Comparison of ENCODE assay signal across 2 cellular contexts in the genomic region with DNA sequence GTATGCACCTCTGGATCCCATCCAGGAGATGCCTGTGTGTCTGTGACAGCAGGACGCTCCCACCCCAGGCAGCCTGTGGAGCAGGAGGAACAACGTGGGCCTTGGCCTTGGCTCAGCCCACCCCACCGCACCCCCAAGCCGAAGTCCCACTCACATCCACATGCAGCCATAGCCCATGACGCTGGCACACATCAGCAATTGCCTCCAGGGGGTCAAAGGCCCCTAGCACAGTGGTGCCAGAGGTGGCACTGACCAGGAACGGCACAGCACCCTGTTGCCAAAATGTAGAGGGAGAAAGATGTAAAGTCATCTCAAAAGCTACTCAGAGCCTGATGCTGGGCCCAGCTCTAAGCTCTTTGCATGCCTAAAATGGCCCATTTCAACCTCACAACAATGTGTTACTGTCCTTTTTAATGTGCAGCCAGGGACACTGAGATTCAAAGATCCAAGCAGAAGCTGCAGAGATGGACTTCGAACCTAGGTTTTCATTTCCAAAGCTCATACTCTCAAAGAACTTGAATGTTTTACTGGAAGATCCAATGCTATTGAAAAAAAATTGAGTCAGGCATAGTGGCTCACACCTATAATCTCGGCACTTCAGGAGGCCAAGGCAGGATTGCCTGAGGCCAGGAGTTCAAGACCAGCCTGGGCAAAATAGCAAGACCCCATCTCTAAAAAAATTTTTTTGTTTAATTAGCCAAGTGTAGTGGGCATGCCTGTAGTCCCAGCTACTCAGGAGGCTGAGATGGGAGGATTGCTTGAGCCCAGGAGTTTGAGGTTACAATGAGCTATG.
TF ChIP-seq lines count a peak whose summit lies in the region.

No MANE protein-coding gene starts in this region.

TF ChIP-seq in IMR-90, 13 proteins besides CTCF, POLR2A, EP300 and RAD21:
- no peak for TF ChIP-seq RFX5 (IDR thresholded peaks at IDR 0.05; ENCODE audit: low read depth, low read length)
- TF ChIP-seq RCOR1 (IDR thresholded peaks at IDR 0.05; ENCODE audit: insufficient replicate concordance, low read length): no peak
- TF ChIP-seq BHLHE40 (IDR thresholded peaks at IDR 0.05; ENCODE audit: low read depth, low read length): no peak
- TF ChIP-seq MXI1 (IDR thresholded peaks at IDR 0.05; ENCODE audit: borderline replicate concordance, low read depth, low read length): no peak
- TF ChIP-seq, protein P1, sequence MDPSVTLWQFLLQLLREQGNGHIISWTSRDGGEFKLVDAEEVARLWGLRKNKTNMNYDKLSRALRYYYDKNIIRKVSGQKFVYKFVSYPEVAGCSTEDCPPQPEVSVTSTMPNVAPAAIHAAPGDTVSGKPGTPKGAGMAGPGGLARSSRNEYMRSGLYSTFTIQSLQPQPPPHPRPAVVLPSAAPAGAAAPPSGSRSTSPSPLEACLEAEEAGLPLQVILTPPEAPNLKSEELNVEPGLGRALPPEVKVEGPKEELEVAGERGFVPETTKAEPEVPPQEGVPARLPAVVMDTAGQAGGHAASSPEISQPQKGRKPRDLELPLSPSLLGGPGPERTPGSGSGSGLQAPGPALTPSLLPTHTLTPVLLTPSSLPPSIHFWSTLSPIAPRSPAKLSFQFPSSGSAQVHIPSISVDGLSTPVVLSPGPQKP (IDR thresholded peaks at IDR 0.05; ENCODE audit: borderline replicate concordance, low read depth, low read length): no peak
- TF ChIP-seq MAFK (IDR thresholded peaks at IDR 0.05; ENCODE audit: low read depth, low read length): no peak
- no peak for TF ChIP-seq CEBPB (IDR thresholded peaks at IDR 0.05; ENCODE audit: low read depth, low read length)
- TF ChIP-seq CHD1 (IDR thresholded peaks at IDR 0.05; ENCODE audit: low read depth, low read length): no peak
- TF ChIP-seq SMC3 (IDR thresholded peaks at IDR 0.05; ENCODE audit: low read depth, low read length): no peak
- TF ChIP-seq, protein P2, sequence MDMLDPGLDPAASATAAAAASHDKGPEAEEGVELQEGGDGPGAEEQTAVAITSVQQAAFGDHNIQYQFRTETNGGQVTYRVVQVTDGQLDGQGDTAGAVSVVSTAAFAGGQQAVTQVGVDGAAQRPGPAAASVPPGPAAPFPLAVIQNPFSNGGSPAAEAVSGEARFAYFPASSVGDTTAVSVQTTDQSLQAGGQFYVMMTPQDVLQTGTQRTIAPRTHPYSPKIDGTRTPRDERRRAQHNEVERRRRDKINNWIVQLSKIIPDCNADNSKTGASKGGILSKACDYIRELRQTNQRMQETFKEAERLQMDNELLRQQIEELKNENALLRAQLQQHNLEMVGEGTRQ (IDR thresholded peaks at IDR 0.05; ENCODE audit: low read depth, low read length): no peak
- TF ChIP-seq NFE2L2 (IDR thresholded peaks at IDR 0.05; ENCODE audit: low read depth, low read length): no peak
- no peak for TF ChIP-seq MAZ (IDR thresholded peaks at IDR 0.05; ENCODE audit: borderline replicate concordance, low read depth, low read length)

TF ChIP-seq in HepG2, 621 proteins besides CTCF, POLR2A, EP300 and RAD21 (continues in another document):
- TF ChIP-seq ATF7 (IDR thresholded peaks at IDR 0.05) (no peak), ATF7 (CRISPR knock-in tag; IDR thresholded peaks at IDR 0.05) (no peak), BHLHE40 (IDR thresholded peaks at IDR 0.05; ENCODE audit: low read length) (no peak), ZNF644 (CRISPR knock-in tag; IDR thresholded peaks at IDR 0.05; ENCODE audit: low read depth) (0 out of 2 replicates have a peak, but pooled peaks have one; percentile 9), RCOR2 (CRISPR knock-in tag; IDR thresholded peaks at IDR 0.05) (peak; percentile 65; the same call in 1 of the 2 replicates), ZNF468 (CRISPR knock-in tag; IDR thresholded peaks at IDR 0.05) (0 out of 2 replicates have a peak, but pooled peaks have one; percentile 18), U2AF2 (IDR thresholded peaks at IDR 0.05; ENCODE audit: low read depth, low read length) (no peak), KMT2B (CRISPR knock-in tag; IDR thresholded peaks at IDR 0.05) (no peak), TAF1 (CRISPR knock-in tag; IDR thresholded peaks at IDR 0.05) (0 out of 2 replicates have a peak, but pooled peaks have one; percentile 14), ARID2 (CRISPR knock-in tag; IDR thresholded peaks at IDR 0.05; ENCODE audit: borderline replicate concordance) (no peak), LCORL (IDR thresholded peaks at IDR 0.05) (no peak), LCORL (CRISPR knock-in tag; IDR thresholded peaks at IDR 0.05) (0 out of 2 replicates have a peak, but pooled peaks have one; percentile 34), MYC (CRISPR knock-in tag; IDR thresholded peaks at IDR 0.05; ENCODE audit: borderline replicate concordance) (no peak), SALL1 (CRISPR knock-in tag; IDR thresholded peaks at IDR 0.05) (peak; percentile 25; the same call in 1 of the 2 replicates), MLLT10 (CRISPR knock-in tag; IDR thresholded peaks at IDR 0.05) (no peak), PHF21A (CRISPR knock-in tag; IDR thresholded peaks at IDR 0.05) (0 out of 2 replicates have a peak, but pooled peaks have one; percentile 9), ARHGAP35 (CRISPR knock-in tag; IDR thresholded peaks at IDR 0.05; ENCODE audit: borderline replicate concordance) (no peak), KDM1A (CRISPR knock-in tag; IDR thresholded peaks at IDR 0.05) (peak; percentile 36; the same call in 1 of the 2 replicates), ASH2L (IDR thresholded peaks at IDR 0.05; ENCODE audit: insufficient read length, low read depth, low read length) (no peak), NCOA1 (CRISPR knock-in tag; IDR thresholded peaks at IDR 0.05) (no peak), ZNF878 (CRISPR knock-in tag; IDR thresholded peaks at IDR 0.05) (no peak), HNF4G (IDR thresholded peaks at IDR 0.05; ENCODE audit: borderline replicate concordance, low read depth, low read length) (no peak), HNF4G (CRISPR knock-in tag; IDR thresholded peaks at IDR 0.05; ENCODE audit: borderline replicate concordance, low read depth) (no peak), ZNF552 (CRISPR knock-in tag; IDR thresholded peaks at IDR 0.05; ENCODE audit: borderline replicate concordance) (no peak), NCOA2 (CRISPR knock-in tag; IDR thresholded peaks at IDR 0.05) (peak; percentile 27; the same call in 1 of the 2 replicates), FLYWCH1 (CRISPR knock-in tag; IDR thresholded peaks at IDR 0.05) (no peak), RXRB (CRISPR knock-in tag; IDR thresholded peaks at IDR 0.05; ENCODE audit: borderline replicate concordance) (peak; percentile 26; the same call in 1 of the 2 replicates), GPN1 (CRISPR knock-in tag; IDR thresholded peaks at IDR 0.05; ENCODE audit: borderline replicate concordance) (no peak), MIER2 (CRISPR knock-in tag; IDR thresholded peaks at IDR 0.05) (0 out of 2 replicates have a peak, but pooled peaks have one; percentile 15), MAFG (CRISPR knock-in tag; IDR thresholded peaks at IDR 0.05) (no peak), KLF9 (CRISPR knock-in tag; IDR thresholded peaks at IDR 0.05; ENCODE audit: low read depth) (no peak), ZBTB7B (CRISPR knock-in tag; IDR thresholded peaks at IDR 0.05) (0 out of 2 replicates have a peak, but pooled peaks have one; percentile 21)
- TF ChIP-seq, protein P3, sequence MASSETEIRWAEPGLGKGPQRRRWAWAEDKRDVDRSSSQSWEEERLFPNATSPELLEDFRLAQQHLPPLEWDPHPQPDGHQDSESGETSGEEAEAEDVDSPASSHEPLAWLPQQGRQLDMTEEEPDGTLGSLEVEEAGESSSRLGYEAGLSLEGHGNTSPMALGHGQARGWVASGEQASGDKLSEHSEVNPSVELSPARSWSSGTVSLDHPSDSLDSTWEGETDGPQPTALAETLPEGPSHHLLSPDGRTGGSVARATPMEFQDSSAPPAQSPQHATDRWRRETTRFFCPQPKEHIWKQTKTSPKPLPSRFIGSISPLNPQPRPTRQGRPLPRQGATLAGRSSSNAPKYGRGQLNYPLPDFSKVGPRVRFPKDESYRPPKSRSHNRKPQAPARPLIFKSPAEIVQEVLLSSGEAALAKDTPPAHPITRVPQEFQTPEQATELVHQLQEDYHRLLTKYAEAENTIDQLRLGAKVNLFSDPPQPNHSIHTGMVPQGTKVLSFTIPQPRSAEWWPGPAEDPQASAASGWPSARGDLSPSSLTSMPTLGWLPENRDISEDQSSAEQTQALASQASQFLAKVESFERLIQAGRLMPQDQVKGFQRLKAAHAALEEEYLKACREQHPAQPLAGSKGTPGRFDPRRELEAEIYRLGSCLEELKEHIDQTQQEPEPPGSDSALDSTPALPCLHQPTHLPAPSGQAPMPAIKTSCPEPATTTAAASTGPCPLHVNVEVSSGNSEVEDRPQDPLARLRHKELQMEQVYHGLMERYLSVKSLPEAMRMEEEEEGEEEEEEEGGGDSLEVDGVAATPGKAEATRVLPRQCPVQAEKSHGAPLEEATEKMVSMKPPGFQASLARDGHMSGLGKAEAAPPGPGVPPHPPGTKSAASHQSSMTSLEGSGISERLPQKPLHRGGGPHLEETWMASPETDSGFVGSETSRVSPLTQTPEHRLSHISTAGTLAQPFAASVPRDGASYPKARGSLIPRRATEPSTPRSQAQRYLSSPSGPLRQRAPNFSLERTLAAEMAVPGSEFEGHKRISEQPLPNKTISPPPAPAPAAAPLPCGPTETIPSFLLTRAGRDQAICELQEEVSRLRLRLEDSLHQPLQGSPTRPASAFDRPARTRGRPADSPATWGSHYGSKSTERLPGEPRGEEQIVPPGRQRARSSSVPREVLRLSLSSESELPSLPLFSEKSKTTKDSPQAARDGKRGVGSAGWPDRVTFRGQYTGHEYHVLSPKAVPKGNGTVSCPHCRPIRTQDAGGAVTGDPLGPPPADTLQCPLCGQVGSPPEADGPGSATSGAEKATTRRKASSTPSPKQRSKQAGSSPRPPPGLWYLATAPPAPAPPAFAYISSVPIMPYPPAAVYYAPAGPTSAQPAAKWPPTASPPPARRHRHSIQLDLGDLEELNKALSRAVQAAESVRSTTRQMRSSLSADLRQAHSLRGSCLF (CRISPR knock-in tag; IDR thresholded peaks at IDR 0.05; ENCODE audit: borderline replicate concordance): no peak
- TF ChIP-seq, protein P4, sequence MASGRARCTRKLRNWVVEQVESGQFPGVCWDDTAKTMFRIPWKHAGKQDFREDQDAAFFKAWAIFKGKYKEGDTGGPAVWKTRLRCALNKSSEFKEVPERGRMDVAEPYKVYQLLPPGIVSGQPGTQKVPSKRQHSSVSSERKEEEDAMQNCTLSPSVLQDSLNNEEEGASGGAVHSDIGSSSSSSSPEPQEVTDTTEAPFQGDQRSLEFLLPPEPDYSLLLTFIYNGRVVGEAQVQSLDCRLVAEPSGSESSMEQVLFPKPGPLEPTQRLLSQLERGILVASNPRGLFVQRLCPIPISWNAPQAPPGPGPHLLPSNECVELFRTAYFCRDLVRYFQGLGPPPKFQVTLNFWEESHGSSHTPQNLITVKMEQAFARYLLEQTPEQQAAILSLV (CRISPR knock-in tag; IDR thresholded peaks at IDR 0.05; ENCODE audit: borderline replicate concordance): no peak
- TF ChIP-seq, protein P5, sequence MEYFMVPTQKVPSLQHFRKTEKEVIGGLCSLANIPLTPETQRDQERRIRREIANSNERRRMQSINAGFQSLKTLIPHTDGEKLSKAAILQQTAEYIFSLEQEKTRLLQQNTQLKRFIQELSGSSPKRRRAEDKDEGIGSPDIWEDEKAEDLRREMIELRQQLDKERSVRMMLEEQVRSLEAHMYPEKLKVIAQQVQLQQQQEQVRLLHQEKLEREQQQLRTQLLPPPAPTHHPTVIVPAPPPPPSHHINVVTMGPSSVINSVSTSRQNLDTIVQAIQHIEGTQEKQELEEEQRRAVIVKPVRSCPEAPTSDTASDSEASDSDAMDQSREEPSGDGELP (IDR thresholded peaks at IDR 0.05; ENCODE audit: borderline replicate concordance, low read depth): no peak
- TF ChIP-seq, protein P6, sequence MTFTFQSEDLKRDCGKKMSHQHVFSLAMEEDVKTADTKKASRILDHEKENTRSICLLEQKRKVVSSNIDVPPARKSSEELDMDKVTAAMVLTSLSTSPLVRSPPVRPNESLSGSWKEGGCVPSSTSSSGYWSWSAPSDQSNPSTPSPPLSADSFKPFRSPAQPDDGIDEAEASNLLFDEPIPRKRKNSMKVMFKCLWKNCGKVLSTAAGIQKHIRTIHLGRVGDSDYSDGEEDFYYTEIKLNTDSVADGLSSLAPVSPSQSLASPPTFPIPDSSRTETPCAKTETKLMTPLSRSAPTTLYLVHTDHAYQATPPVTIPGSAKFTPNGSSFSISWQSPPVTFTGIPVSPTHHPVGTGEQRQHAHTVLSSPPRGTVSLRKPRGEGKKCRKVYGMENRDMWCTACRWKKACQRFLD (CRISPR knock-in tag; IDR thresholded peaks at IDR 0.05; ENCODE audit: borderline replicate concordance): no peak
- TF ChIP-seq, protein P7, sequence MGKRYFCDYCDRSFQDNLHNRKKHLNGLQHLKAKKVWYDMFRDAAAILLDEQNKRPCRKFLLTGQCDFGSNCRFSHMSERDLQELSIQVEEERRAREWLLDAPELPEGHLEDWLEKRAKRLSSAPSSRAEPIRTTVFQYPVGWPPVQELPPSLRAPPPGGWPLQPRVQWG (CRISPR knock-in tag; IDR thresholded peaks at IDR 0.05; ENCODE audit: borderline replicate concordance, low read depth): no peak
- TF ChIP-seq, protein P8, sequence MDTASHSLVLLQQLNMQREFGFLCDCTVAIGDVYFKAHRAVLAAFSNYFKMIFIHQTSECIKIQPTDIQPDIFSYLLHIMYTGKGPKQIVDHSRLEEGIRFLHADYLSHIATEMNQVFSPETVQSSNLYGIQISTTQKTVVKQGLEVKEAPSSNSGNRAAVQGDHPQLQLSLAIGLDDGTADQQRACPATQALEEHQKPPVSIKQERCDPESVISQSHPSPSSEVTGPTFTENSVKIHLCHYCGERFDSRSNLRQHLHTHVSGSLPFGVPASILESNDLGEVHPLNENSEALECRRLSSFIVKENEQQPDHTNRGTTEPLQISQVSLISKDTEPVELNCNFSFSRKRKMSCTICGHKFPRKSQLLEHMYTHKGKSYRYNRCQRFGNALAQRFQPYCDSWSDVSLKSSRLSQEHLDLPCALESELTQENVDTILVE (CRISPR knock-in tag; IDR thresholded peaks at IDR 0.05): no peak
- TF ChIP-seq, protein P9, sequence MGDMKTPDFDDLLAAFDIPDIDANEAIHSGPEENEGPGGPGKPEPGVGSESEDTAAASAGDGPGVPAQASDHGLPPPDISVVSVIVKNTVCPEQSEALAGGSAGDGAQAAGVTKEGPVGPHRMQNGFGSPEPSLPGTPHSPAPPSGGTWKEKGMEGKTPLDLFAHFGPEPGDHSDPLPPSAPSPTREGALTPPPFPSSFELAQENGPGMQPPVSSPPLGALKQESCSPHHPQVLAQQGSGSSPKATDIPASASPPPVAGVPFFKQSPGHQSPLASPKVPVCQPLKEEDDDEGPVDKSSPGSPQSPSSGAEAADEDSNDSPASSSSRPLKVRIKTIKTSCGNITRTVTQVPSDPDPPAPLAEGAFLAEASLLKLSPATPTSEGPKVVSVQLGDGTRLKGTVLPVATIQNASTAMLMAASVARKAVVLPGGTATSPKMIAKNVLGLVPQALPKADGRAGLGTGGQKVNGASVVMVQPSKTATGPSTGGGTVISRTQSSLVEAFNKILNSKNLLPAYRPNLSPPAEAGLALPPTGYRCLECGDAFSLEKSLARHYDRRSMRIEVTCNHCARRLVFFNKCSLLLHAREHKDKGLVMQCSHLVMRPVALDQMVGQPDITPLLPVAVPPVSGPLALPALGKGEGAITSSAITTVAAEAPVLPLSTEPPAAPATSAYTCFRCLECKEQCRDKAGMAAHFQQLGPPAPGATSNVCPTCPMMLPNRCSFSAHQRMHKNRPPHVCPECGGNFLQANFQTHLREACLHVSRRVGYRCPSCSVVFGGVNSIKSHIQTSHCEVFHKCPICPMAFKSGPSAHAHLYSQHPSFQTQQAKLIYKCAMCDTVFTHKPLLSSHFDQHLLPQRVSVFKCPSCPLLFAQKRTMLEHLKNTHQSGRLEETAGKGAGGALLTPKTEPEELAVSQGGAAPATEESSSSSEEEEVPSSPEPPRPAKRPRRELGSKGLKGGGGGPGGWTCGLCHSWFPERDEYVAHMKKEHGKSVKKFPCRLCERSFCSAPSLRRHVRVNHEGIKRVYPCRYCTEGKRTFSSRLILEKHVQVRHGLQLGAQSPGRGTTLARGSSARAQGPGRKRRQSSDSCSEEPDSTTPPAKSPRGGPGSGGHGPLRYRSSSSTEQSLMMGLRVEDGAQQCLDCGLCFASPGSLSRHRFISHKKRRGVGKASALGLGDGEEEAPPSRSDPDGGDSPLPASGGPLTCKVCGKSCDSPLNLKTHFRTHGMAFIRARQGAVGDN (CRISPR knock-in tag; IDR thresholded peaks at IDR 0.05): peak; percentile 41
